In the genomic region with DNA sequence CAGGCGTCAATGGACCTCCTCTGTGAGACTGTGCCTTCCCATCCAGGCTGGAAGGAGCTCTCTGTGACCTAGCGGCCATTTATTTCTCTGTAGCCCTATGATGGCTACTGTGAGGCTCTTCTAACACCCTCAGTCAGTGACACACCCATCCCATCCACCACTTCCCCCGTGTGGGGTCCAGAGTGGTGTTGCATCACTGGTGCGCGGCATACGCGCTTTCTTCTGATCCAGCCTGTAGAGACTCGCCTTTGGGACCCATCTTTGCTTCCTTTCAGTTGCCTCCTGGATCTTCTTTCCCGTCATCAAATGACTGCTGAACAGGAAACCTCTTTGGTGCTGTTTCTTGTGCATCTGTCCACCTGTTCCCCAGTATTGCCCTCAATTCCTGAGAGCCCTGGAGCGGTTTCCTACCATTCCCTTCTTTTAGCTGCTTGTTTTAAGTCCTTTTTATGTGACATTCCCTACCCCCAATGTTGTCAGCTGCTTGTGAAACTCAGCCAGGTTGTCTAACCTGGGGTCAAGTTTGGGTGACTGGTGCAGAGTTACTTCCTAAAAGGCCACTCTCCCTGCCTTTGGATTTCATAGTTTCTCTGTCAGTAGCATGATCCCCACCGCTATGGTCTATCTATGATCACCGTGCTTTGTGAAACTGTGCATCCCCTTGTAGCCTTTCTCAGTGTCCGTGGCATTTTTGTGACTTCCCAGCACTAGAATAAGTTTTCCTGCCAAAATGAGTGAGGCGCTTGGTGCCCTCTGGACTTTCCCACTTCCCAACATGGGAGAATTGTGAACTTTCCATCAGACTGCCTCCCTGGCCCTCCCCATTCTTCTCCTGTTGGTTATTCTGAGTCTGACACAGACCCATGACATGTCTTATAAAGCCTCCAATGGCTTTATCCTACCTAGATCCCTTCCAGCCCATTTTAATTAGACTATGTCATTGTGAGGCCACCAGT, we compare ENCODE assay signal across 14 cellular contexts. TPM values are rescaled to one million over a fixed set of nuclear protein-coding genes. Genes with fewer than 3 reads are reported as not detected.
DNase-seq lines count a peak whose midpoint lies in the region; ATAC-seq and TF ChIP-seq lines count a peak whose summit lies in the region.
"Had no signal": no experiment of that assay in that cellular context is flagged by ENCODE, and none has a peak within 500 bp of the region (broad histone marks: within the 10 kb centered on the region; RNA-seq: fewer than 3 reads in every experiment).

No MANE protein-coding gene starts in this region.

- DNase-seq in activated CD8-positive, alpha-beta T cell treated with anti-CD3 and anti-CD28 coated beads for 36 hours, result no peak
- no peak for DNase-seq in activated CD8-positive, alpha-beta T cell treated with anti-CD3 and anti-CD28 coated beads, Interleukin-2, amount 10 ng/mL, durations not matched to agents 7 days and 5 days
- DNase-seq in T-cell (no peak), memory B cell (ENCODE audit: low spot score in 2 of 2) (no peak), thyroid gland (no peak)
- DNase-seq in central memory CD4-positive, alpha-beta T cell, result no peak
- DNase-seq: activated CD4-positive, alpha-beta T cell treated with anti-CD3 and anti-CD28 coated beads for 1 hour; activated CD8-positive, alpha-beta memory T cell treated with anti-CD3 and anti-CD28 coated beads, Interleukin-2, amount 50 U/mL, for 4 hours; colonic mucosa; NCI-H2029; nucleus accumbens; Peyer's patch had no signal

- no peak for ATAC-seq in activated CD8-positive, alpha-beta T cell treated with anti-CD3 and anti-CD28 coated beads for 36 hours
- no peak for ATAC-seq in activated CD8-positive, alpha-beta T cell treated with anti-CD3 and anti-CD28 coated beads, Interleukin-2, amount 10 ng/mL, durations not matched to agents 7 days and 5 days
- ATAC-seq in T-cell (replicated peaks in 1 of 4), result no peak
- no peak for ATAC-seq in memory B cell (ENCODE audit: low read depth)

- H3K9me3 ChIP-seq in thyroid gland, result no peaks in the 10 kb centered on the region
- H3K9me3 ChIP-seq: BLaER1 treated with 17β-estradiol and CSF1 and Interleukin-3, amounts not matched to agents 10 nM and 100 nM; colonic mucosa; Peyer's patch had no signal

- no peaks in the 10 kb centered on the region for H3K27me3 Mint-ChIP-seq in activated CD8-positive, alpha-beta T cell treated with anti-CD3 and anti-CD28 coated beads for 36 hours
- H3K27me3 Mint-ChIP-seq in activated CD8-positive, alpha-beta T cell treated with anti-CD3 and anti-CD28 coated beads, Interleukin-2, amount 10 ng/mL, durations not matched to agents 7 days and 5 days (ENCODE audit: low read depth), result no peaks in the 10 kb centered on the region
- H3K27me3 Mint-ChIP-seq in T-cell (no peaks in the 10 kb centered on the region), memory B cell (no peaks in the 10 kb centered on the region)

- peaks cover 4 to 13% of the 10 kb centered on the region in 2 donors for H3K36me3 ChIP-seq in thyroid gland
- H3K36me3 ChIP-seq: colonic mucosa had no signal

- 94 to 95% methylated on average over 14 of the region's 14 CpGs for WGBS in thyroid gland, 2 donors

- POLR2A ChIA-PET in activated CD8-positive, alpha-beta T cell treated with anti-CD3 and anti-CD28 coated beads for 36 hours (lab: Charles Lee), result interaction anchor here (0.7 to 1.8 kb wide), 6 partner anchors 8 to 267 kb away, joined by 3 to 6 read pairs (median 4); partner anchors contain the start of gene ABCF1
- POLR2A ChIA-PET in activated CD8-positive, alpha-beta T cell treated with anti-CD3 and anti-CD28 coated beads, Interleukin-2, amount 10 ng/mL, durations not matched to agents 7 days and 5 days (lab: Charles Lee), result interaction anchor here (0.6 kb wide), 1 partner anchor 27 kb away, joined by 3 read pairs; no protein-coding TSS in a partner anchor
- POLR2A ChIA-PET in T-cell (lab: Charles Lee), result interaction anchor here (0.6 kb wide), 3 partner anchors 47 to 615 kb away, joined by 3 to 6 read pairs (median 4); no protein-coding TSS in a partner anchor

- TF ChIP-seq CTCF in activated CD8-positive, alpha-beta T cell treated with anti-CD3 and anti-CD28 coated beads for 36 hours (IDR thresholded peaks at IDR 0.05), result no peak
- TF ChIP-seq CTCF in thyroid gland (IDR thresholded peaks at IDR 0.05), result no peak

- no peak overlapping the region for H3K4me3 ChIP-seq in thyroid gland (replicated peaks in 1 of 3)
- H3K4me3 ChIP-seq: BLaER1 treated with 17β-estradiol and CSF1 and Interleukin-3, amounts not matched to agents 10 nM and 100 nM; colonic mucosa; Peyer's patch; SK-N-MC had no signal

- TF ChIP-seq POLR2A in thyroid gland (IDR thresholded peaks at IDR 0.05), result no peak

- H3K4me1 Mint-ChIP-seq in activated CD8-positive, alpha-beta T cell treated with anti-CD3 and anti-CD28 coated beads for 36 hours (ENCODE audit: low read depth), result peaks cover 34% of the 10 kb centered on the region
- H3K4me1 Mint-ChIP-seq in activated CD8-positive, alpha-beta T cell treated with anti-CD3 and anti-CD28 coated beads, Interleukin-2, amount 10 ng/mL, durations not matched to agents 7 days and 5 days (ENCODE audit: low read depth), result peaks cover 18% of the 10 kb centered on the region
- H3K4me1 Mint-ChIP-seq in T-cell (peaks cover 24 to 36% (median 25%) of the 10 kb centered on the region in 3 donors), memory B cell (peaks cover 4% of the 10 kb centered on the region)

- H3K9me3 Mint-ChIP-seq in activated CD8-positive, alpha-beta T cell treated with anti-CD3 and anti-CD28 coated beads for 36 hours, result no peaks in the 10 kb centered on the region
- no peaks in the 10 kb centered on the region for H3K9me3 Mint-ChIP-seq in activated CD8-positive, alpha-beta T cell treated with anti-CD3 and anti-CD28 coated beads, Interleukin-2, amount 10 ng/mL, durations not matched to agents 7 days and 5 days (ENCODE audit: insufficient read depth)
- H3K9me3 Mint-ChIP-seq in T-cell (no peaks in the 10 kb centered on the region), memory B cell (no peaks in the 10 kb centered on the region)

- H3K4me1 ChIP-seq in thyroid gland, result peaks cover 6 to 8% of the 10 kb centered on the region in 2 donors
- H3K4me1 ChIP-seq: colonic mucosa had no signal

- H3K27ac Mint-ChIP-seq in activated CD8-positive, alpha-beta T cell treated with anti-CD3 and anti-CD28 coated beads for 36 hours, result peak overlapping the region; percentile 26
- no peak overlapping the region for H3K27ac Mint-ChIP-seq in activated CD8-positive, alpha-beta T cell treated with anti-CD3 and anti-CD28 coated beads, Interleukin-2, amount 10 ng/mL, durations not matched to agents 7 days and 5 days
- peak overlapping the region; percentile 23 to 25 for H3K27ac Mint-ChIP-seq in T-cell
- H3K27ac Mint-ChIP-seq in memory B cell, result peak overlapping the region; percentile 28

- H3K36me3 Mint-ChIP-seq in activated CD8-positive, alpha-beta T cell treated with anti-CD3 and anti-CD28 coated beads for 36 hours (ENCODE audit: low read depth), result peaks cover 40% of the 10 kb centered on the region
- peaks cover 36% of the 10 kb centered on the region for H3K36me3 Mint-ChIP-seq in activated CD8-positive, alpha-beta T cell treated with anti-CD3 and anti-CD28 coated beads, Interleukin-2, amount 10 ng/mL, durations not matched to agents 7 days and 5 days (ENCODE audit: low read depth)
- H3K36me3 Mint-ChIP-seq in T-cell (peaks cover 16% of the 10 kb centered on the region), memory B cell (peaks cover 13% of the 10 kb centered on the region)

- intact Hi-C loops in activated CD8-positive, alpha-beta T cell treated with anti-CD3 and anti-CD28 coated beads for 36 hours (cut with micrococcal nuclease), result no loop called here
- intact Hi-C loops in thyroid gland (cut with DNase I), result no loop called here

- CTCF ChIA-PET in activated CD8-positive, alpha-beta T cell treated with anti-CD3 and anti-CD28 coated beads for 36 hours (lab: Charles Lee), result interaction anchor here (0.6 to 7.2 kb wide), 3 partner anchors 20 to 31 kb away, joined by 3 to 49 read pairs (median 4); no protein-coding TSS in a partner anchor
- CTCF ChIA-PET in activated CD8-positive, alpha-beta T cell treated with anti-CD3 and anti-CD28 coated beads, Interleukin-2, amount 10 ng/mL, durations not matched to agents 7 days and 5 days (lab: Charles Lee), result interaction anchor here (1.2 to 2.9 kb wide), 2 partner anchors 18 to 79 kb away, joined by 3 to 9 read pairs; no protein-coding TSS in a partner anchor
- CTCF ChIA-PET in T-cell (lab: Charles Lee), result interaction anchor here in 1 of 2 donors (0.7 to 1.3 kb wide), 2 partner anchors 34 to 837 kb away, joined by 3 to 4 read pairs; no protein-coding TSS in a partner anchor

- H3K27me3 ChIP-seq in thyroid gland, result no peaks in the 10 kb centered on the region
- H3K27me3 ChIP-seq: BLaER1 treated with 17β-estradiol and CSF1 and Interleukin-3, amounts not matched to agents 10 nM and 100 nM; colonic mucosa; Peyer's patch had no signal

- no peak overlapping the region for H3K27ac ChIP-seq in thyroid gland
- H3K27ac ChIP-seq: BLaER1 treated with 17β-estradiol and CSF1 and Interleukin-3, amounts not matched to agents 10 nM and 100 nM; colonic mucosa; Peyer's patch; SK-N-MC had no signal

- no peak overlapping the region for H3K4me3 Mint-ChIP-seq in activated CD8-positive, alpha-beta T cell treated with anti-CD3 and anti-CD28 coated beads for 36 hours
- no peak overlapping the region for H3K4me3 Mint-ChIP-seq in activated CD8-positive, alpha-beta T cell treated with anti-CD3 and anti-CD28 coated beads, Interleukin-2, amount 10 ng/mL, durations not matched to agents 7 days and 5 days
- H3K4me3 Mint-ChIP-seq in T-cell (no peak overlapping the region), memory B cell (no peak overlapping the region)

RNA-seq across cellular contexts. Expression of gene PRR3, which starts 5.7 kb away (rescaled TPM):
- total RNA-seq in activated CD8-positive, alpha-beta T cell treated with anti-CD3 and anti-CD28 coated beads for 36 hours, result 10 to 100 TPM; 23.0 to 24.6 TPM
- total RNA-seq in activated CD8-positive, alpha-beta T cell treated with anti-CD3 and anti-CD28 coated beads, Interleukin-2, amount 10 ng/mL, durations not matched to agents 7 days and 5 days, result 10 to 100 TPM; 19.7 to 21.1 TPM
- total RNA-seq in T-cell (10 to 100 TPM; 12.8 to 22.1 (median 19.7) TPM), thyroid gland (10 to 100 TPM in 2 of 4 donors, 1 to 10 TPM in 2; 7.4 to 18.0 (median 12.2) TPM)

RNA-seq across cellular contexts. Expression of gene GNL1, which starts 6.5 kb away (rescaled TPM):
- 100 to 1,000 TPM; 107 to 122 TPM for total RNA-seq in activated CD8-positive, alpha-beta T cell treated with anti-CD3 and anti-CD28 coated beads for 36 hours
- 10 to 100 TPM; 63.7 to 69.9 TPM for total RNA-seq in activated CD8-positive, alpha-beta T cell treated with anti-CD3 and anti-CD28 coated beads, Interleukin-2, amount 10 ng/mL, durations not matched to agents 7 days and 5 days
- total RNA-seq in T-cell, result 100 to 1,000 TPM in 2 of 5 donors, 10 to 100 TPM in 3; 65.5 to 167 (median 72.9) TPM
- 10 to 100 TPM; 33.9 to 77.7 (median 37.7) TPM for total RNA-seq in thyroid gland

RNA-seq across cellular contexts. Expression of gene ABCF1, which starts 8.5 kb away (rescaled TPM):
- 10 to 100 TPM; 86.9 to 88.0 TPM for total RNA-seq in activated CD8-positive, alpha-beta T cell treated with anti-CD3 and anti-CD28 coated beads for 36 hours
- total RNA-seq in activated CD8-positive, alpha-beta T cell treated with anti-CD3 and anti-CD28 coated beads, Interleukin-2, amount 10 ng/mL, durations not matched to agents 7 days and 5 days, result 10 to 100 TPM; 72.2 to 79.6 TPM
- total RNA-seq in T-cell, result 10 to 100 TPM; 61.1 to 89.9 (median 73.8) TPM
- total RNA-seq in thyroid gland, result 10 to 100 TPM; 41.4 to 47.1 (median 43.5) TPM

RNA-seq across cellular contexts. Expression of gene PPP1R10, which starts 54.3 kb away (rescaled TPM):
- 10 to 100 TPM; 59.0 to 59.8 TPM for total RNA-seq in activated CD8-positive, alpha-beta T cell treated with anti-CD3 and anti-CD28 coated beads for 36 hours
- 10 to 100 TPM; 92.8 to 99.7 TPM for total RNA-seq in activated CD8-positive, alpha-beta T cell treated with anti-CD3 and anti-CD28 coated beads, Interleukin-2, amount 10 ng/mL, durations not matched to agents 7 days and 5 days
- 100 to 1,000 TPM; 104 to 170 (median 163) TPM for total RNA-seq in T-cell
- total RNA-seq in thyroid gland, result 10 to 100 TPM; 49.1 to 72.2 (median 57.0) TPM

RNA-seq across cellular contexts. Expression of gene MRPS18B, which starts 54.9 kb away (rescaled TPM):
- 100 to 1,000 TPM; 109 to 110 TPM for total RNA-seq in activated CD8-positive, alpha-beta T cell treated with anti-CD3 and anti-CD28 coated beads for 36 hours
- total RNA-seq in activated CD8-positive, alpha-beta T cell treated with anti-CD3 and anti-CD28 coated beads, Interleukin-2, amount 10 ng/mL, durations not matched to agents 7 days and 5 days, result 10 to 100 TPM; 43.2 to 43.6 TPM
- total RNA-seq in T-cell, result 10 to 100 TPM; 20.7 to 55.5 (median 50.2) TPM
- total RNA-seq in thyroid gland, result 10 to 100 TPM; 47.0 to 82.5 (median 64.6) TPM
